8 cellular contexts compared by ENCODE assay signal in the genomic region with DNA sequence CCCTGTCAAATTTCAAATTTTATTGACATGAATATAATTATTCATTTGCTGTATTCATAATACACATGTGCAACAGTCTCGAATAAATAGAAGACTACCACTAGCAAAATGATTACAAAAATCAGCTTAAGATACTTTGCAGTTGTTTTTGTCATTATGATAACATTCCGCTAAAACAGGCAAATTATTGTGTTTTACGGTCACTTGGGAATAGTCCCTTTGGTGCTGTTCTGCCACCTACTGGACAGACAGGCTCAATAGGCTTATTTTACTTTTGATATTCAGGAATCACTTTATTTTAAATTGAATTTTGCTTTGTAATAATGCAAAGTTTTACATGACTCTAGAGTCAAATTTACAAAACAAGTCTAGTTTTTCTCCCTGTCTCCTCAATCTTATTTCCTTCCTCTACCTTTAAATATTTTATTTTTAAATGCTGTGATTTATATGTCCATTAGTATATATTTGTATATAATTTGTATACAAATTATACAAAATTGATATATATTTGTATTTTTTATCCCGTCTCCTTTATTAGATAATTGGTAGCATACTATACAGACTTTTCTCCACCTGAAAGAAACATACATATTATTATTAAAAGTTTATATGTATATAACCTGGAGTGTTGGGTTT.
A peak's percentile ranks its signal among the peaks of the same experiment; 100 is the strongest.
DNase-seq lines count a peak whose midpoint lies in the region; ATAC-seq, FAIRE-seq and TF ChIP-seq lines count a peak whose summit lies in the region.

No MANE protein-coding gene starts in this region.

- peaks cover 5% of the 10 kb centered on the region; the same call in 1 of the 3 replicates for H3K9me3 ChIP-seq in A549

- TF ChIP-seq CTCF in A549 (IDR thresholded peaks at IDR 0.05) (peak; percentile 75), mesothelial cell of epicardium (IDR thresholded peaks at IDR 0.05; ENCODE audit: unreplicated experiment) (peak; percentile 76)

- CTCF ChIA-PET in A549 (lab: Yijun Ruan, JAX): interaction anchor here (0.7 to 4.0 kb wide), 15 partner anchors 11 to 1527 kb away, joined by 3 to 35 read pairs (median 4); no protein-coding TSS in a partner anchor

- no peaks in the 10 kb centered on the region for H3K9me3 Mint-ChIP-seq in mesothelial cell of epicardium

- no peak for TF ChIP-seq POLR2A in A549 (IDR thresholded peaks at IDR 0.05; ENCODE audit: low read length)

- DNase-seq in A549 (ENCODE audit: low read depth in 1 of 2, low spot score in 1 of 2) (peak in 1 of 2 experiments; percentile 70), NCI-H226 (peak; percentile 23), cerebellum (ENCODE audit: low spot score) (peak; percentile 55), mesothelial cell of epicardium (ENCODE audit: low spot score in 2 of 2, unreplicated experiment in 2 of 2) (no peak), posterior cingulate gyrus (no peak)

- TF ChIP-seq RAD21 in A549 (conservative IDR thresholded peaks at IDR 0.05 in 1 of 2, IDR thresholded peaks at IDR 0.05 in 1 of 2): peak; percentile 82 to 84

- no peak for FAIRE-seq in A549 (lab: Jason Lieb, UNC)
- FAIRE-seq in G401.6 (lab: Jason Lieb, UNC): peak; percentile 96

- peaks cover 19% of the 10 kb centered on the region for H3K4me1 ChIP-seq in A549

- H3K27ac ChIP-seq in A549: peak overlapping the region in 1 of 2 experiments; percentile 47; a peak in 2 of 6 replicates

- no peak overlapping the region for H3K4me3 ChIP-seq in A549

- H3K4me1 Mint-ChIP-seq in mesothelial cell of epicardium: peaks cover 21% of the 10 kb centered on the region

- H3K4me2 ChIP-seq in A549: peak overlapping the region; percentile 51; the same call in 1 of the 3 replicates

- no peak for TF ChIP-seq EP300 in A549 (IDR thresholded peaks at IDR 0.05)

- 0 out of 6 replicates have a peak, but pooled peaks of 1 of the 2 experiments have one; percentile 49 for ATAC-seq in A549
- ATAC-seq in GM18858 (IDR thresholded peaks at IDR 0.05; ENCODE audit: unreplicated experiment): no peak
- ATAC-seq in HG03442 (IDR thresholded peaks at IDR 0.05; ENCODE audit: unreplicated experiment): no peak

- POLR2A ChIA-PET in A549 (lab: Yijun Ruan, JAX): no interaction called here

- intact Hi-C loops in posterior cingulate gyrus (cut with DNase I): loop anchor here (1.0 to 5.0 kb wide), 3 partner anchors 228 to 717 kb away; no protein-coding TSS in a partner anchor

- no peaks in the 10 kb centered on the region for H3K36me3 Mint-ChIP-seq in mesothelial cell of epicardium

- no peaks in the 10 kb centered on the region for H3K27me3 Mint-ChIP-seq in mesothelial cell of epicardium (ENCODE audit: low read depth)

- H3K27ac Mint-ChIP-seq in mesothelial cell of epicardium: no peak overlapping the region

- WGBS in A549 (ENCODE audit: missing lambda C conversion rate): 6% methylated on average over 4 of the region's 4 CpGs

- H3K4me3 Mint-ChIP-seq in mesothelial cell of epicardium: no peak overlapping the region

TF ChIP-seq in A549, 52 proteins besides CTCF, POLR2A, EP300 and RAD21:
- peak; percentile 74 for TF ChIP-seq SMC3 (IDR thresholded peaks at IDR 0.05)
- TF ChIP-seq, protein P1, sequence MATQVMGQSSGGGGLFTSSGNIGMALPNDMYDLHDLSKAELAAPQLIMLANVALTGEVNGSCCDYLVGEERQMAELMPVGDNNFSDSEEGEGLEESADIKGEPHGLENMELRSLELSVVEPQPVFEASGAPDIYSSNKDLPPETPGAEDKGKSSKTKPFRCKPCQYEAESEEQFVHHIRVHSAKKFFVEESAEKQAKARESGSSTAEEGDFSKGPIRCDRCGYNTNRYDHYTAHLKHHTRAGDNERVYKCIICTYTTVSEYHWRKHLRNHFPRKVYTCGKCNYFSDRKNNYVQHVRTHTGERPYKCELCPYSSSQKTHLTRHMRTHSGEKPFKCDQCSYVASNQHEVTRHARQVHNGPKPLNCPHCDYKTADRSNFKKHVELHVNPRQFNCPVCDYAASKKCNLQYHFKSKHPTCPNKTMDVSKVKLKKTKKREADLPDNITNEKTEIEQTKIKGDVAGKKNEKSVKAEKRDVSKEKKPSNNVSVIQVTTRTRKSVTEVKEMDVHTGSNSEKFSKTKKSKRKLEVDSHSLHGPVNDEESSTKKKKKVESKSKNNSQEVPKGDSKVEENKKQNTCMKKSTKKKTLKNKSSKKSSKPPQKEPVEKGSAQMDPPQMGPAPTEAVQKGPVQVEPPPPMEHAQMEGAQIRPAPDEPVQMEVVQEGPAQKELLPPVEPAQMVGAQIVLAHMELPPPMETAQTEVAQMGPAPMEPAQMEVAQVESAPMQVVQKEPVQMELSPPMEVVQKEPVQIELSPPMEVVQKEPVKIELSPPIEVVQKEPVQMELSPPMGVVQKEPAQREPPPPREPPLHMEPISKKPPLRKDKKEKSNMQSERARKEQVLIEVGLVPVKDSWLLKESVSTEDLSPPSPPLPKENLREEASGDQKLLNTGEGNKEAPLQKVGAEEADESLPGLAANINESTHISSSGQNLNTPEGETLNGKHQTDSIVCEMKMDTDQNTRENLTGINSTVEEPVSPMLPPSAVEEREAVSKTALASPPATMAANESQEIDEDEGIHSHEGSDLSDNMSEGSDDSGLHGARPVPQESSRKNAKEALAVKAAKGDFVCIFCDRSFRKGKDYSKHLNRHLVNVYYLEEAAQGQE (IDR thresholded peaks at IDR 0.05): no peak

Comparison
In these comparisons a context has a peak if more than half of its experiments do, and no peak if none do; other contexts are left out.
1. DNase-seq: peak in NCI-H226 (single experiment) and cerebellum (single experiment); none in mesothelial cell of epicardium (0 of 2) and posterior cingulate gyrus (0 of 10).